In the genomic region with DNA sequence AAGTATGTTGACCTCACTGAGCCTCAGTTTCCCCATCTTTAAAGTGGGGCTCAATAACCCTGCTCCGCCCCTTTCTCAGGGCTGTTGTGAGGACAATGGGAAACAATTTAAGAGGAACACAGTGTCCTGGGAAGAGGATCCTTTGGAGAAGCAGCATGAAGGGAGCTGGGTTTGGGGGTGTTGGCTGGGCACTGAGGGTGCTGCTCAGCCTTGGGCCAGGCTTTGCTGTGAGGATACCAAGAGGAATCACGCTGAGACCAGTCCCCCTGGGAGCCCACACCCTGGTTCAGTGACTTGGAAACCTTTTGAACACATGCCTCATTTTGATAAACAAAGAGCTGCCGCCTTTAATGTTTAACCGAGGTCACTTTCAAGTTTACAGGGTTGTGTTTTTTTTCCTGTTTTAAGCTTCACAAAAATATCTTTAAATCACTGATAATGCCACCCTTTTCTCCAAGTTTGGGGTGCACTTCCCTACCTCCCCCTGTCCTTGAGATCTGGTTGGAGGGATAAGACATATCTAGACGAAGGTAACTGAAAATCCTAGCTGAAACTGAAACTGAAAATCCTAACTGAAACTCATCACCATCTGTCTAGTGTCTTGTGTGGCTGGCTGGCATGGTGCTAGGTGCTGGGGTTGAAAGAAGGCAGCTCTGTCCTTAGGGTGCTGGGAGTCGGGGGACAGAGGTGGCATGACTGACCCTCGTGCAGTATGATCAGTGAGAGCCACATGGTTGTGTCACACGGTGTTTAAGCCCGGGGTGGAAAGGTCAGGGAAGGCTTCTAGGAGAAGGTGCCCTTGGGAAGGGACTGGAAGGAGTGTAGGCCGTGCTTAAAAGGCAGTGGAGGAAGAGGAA, we compare ENCODE assay signal across 8 cellular contexts. TPM values are rescaled to one million over a fixed set of nuclear protein-coding genes. Genes with fewer than 3 reads are reported as not detected.
DNase-seq lines count a peak whose midpoint lies in the region; ATAC-seq and TF ChIP-seq lines count a peak whose summit lies in the region.

No MANE protein-coding gene starts in this region.

- H3K4me1 ChIP-seq in liver (ENCODE audit: control insufficient read depth in 4 of 4, insufficient read depth in 4 of 4, low read length in 3 of 4), result peaks cover 7 to 27% (median 16%) of the 10 kb centered on the region in 4 donors

- TF ChIP-seq RAD21 in liver (IDR thresholded peaks at IDR 0.05), result no peak

- peak overlapping the region; percentile 13 to 57 for H3K9ac ChIP-seq in liver (ENCODE audit: low read depth in 1 of 2, low read length in 2 of 2)

- no peaks in the 10 kb centered on the region for H3K27me3 ChIP-seq in liver (ENCODE audit: control insufficient read depth in 4 of 4, insufficient read depth in 4 of 4, low read length in 3 of 4)
- H3K27me3 ChIP-seq in brain microvascular endothelial cell (replicated peaks), result no peaks in the 10 kb centered on the region

- peak; percentile 51 for DNase-seq in activated naive CD8-positive, alpha-beta T cell treated with anti-CD3 and anti-CD28 coated beads for 36 hours
- DNase-seq in brain microvascular endothelial cell (no peak), globus pallidus (ENCODE audit: low spot score) (no peak)

- peaks cover 39% of the 10 kb centered on the region for H3K36me3 ChIP-seq in KOPT-K1 (ENCODE audit: insufficient read depth, low read length)
- H3K36me3 ChIP-seq in liver (ENCODE audit: control insufficient read depth in 4 of 4, insufficient read depth in 3 of 4, low read depth in 1 of 4, low read length in 3 of 4), result no peaks in the 10 kb centered on the region
- H3K36me3 ChIP-seq in brain microvascular endothelial cell (replicated peaks), result no peaks in the 10 kb centered on the region

- H3K27ac Mint-ChIP-seq in activated naive CD8-positive, alpha-beta T cell treated with anti-CD3 and anti-CD28 coated beads for 36 hours, result peak overlapping the region; percentile 90

- in situ Hi-C loops in brain microvascular endothelial cell (cut with HindIII; ENCODE audit: low pct_ligation_motif_present, low sequenced_read_pairs), result no loop called here

- peak overlapping the region; percentile 84 for H3K4me3 Mint-ChIP-seq in activated naive CD8-positive, alpha-beta T cell treated with anti-CD3 and anti-CD28 coated beads for 36 hours

- no peak for TF ChIP-seq CTCF in GM12875 (IDR thresholded peaks at IDR 0.05; ENCODE audit: borderline replicate concordance, insufficient read depth, low read depth, low read length)
- no peak for TF ChIP-seq CTCF in liver (IDR thresholded peaks at IDR 0.05; ENCODE audit: low read depth, low read length, missing input control)
- no peak for TF ChIP-seq CTCF in brain microvascular endothelial cell (IDR thresholded peaks at IDR 0.05; ENCODE audit: low read depth, low read length, missing control alignments)

- H3K27ac ChIP-seq in KOPT-K1 (ENCODE audit: low read depth, low read length, poor library complexity, severe bottlenecking), result peak overlapping the region; percentile 95
- peak overlapping the region; percentile 90 to 92 for H3K27ac ChIP-seq in liver (ENCODE audit: low read depth in 1 of 2, low read length in 2 of 2)
- peak overlapping the region; percentile 89 for H3K27ac ChIP-seq in temporal lobe (ENCODE audit: low read depth, low read length)
- H3K27ac ChIP-seq in brain microvascular endothelial cell, result no peak overlapping the region

- H3K4me1 Mint-ChIP-seq in activated naive CD8-positive, alpha-beta T cell treated with anti-CD3 and anti-CD28 coated beads for 36 hours, result peaks cover 43% of the 10 kb centered on the region

- peak overlapping the region; percentile 75 for H3K4me3 ChIP-seq in GM12875 (ENCODE audit: low read depth, low read length)
- H3K4me3 ChIP-seq in liver (ENCODE audit: low read depth in 1 of 3, low read length in 3 of 3), result no peak overlapping the region
- no peak overlapping the region for H3K4me3 ChIP-seq in brain microvascular endothelial cell (ENCODE audit: low read depth, low read length)

- ATAC-seq in GM21576 (IDR thresholded peaks at IDR 0.05; ENCODE audit: unreplicated experiment), result peak; percentile 51

- H3K9me3 Mint-ChIP-seq in activated naive CD8-positive, alpha-beta T cell treated with anti-CD3 and anti-CD28 coated beads for 36 hours, result no peaks in the 10 kb centered on the region

- 30% methylated on average over 10 of the region's 10 CpGs for WGBS in liver

- H3K36me3 Mint-ChIP-seq in activated naive CD8-positive, alpha-beta T cell treated with anti-CD3 and anti-CD28 coated beads for 36 hours, result peaks cover 6% of the 10 kb centered on the region

- H3K9me3 ChIP-seq in KOPT-K1 (ENCODE audit: insufficient read depth, low read length, poor library complexity, severe bottlenecking), result no peaks in the 10 kb centered on the region
- no peaks in the 10 kb centered on the region for H3K9me3 ChIP-seq in liver (ENCODE audit: control insufficient read depth in 4 of 4, low read length in 3 of 4)

- no peaks in the 10 kb centered on the region for H3K27me3 Mint-ChIP-seq in activated naive CD8-positive, alpha-beta T cell treated with anti-CD3 and anti-CD28 coated beads for 36 hours

TF ChIP-seq in liver, 16 proteins besides CTCF, POLR2A, EP300 and RAD21:
- TF ChIP-seq, protein P1, sequence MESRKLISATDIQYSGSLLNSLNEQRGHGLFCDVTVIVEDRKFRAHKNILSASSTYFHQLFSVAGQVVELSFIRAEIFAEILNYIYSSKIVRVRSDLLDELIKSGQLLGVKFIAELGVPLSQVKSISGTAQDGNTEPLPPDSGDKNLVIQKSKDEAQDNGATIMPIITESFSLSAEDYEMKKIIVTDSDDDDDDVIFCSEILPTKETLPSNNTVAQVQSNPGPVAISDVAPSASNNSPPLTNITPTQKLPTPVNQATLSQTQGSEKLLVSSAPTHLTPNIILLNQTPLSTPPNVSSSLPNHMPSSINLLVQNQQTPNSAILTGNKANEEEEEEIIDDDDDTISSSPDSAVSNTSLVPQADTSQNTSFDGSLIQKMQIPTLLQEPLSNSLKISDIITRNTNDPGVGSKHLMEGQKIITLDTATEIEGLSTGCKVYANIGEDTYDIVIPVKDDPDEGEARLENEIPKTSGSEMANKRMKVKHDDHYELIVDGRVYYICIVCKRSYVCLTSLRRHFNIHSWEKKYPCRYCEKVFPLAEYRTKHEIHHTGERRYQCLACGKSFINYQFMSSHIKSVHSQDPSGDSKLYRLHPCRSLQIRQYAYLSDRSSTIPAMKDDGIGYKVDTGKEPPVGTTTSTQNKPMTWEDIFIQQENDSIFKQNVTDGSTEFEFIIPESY (IDR thresholded peaks at IDR 0.05), result no peak
- TF ChIP-seq SP1 (IDR thresholded peaks at IDR 0.05) (peak; percentile 51), YY1 (IDR thresholded peaks at IDR 0.05) (peak; percentile 65), JUND (IDR thresholded peaks at IDR 0.05) (no peak), FOXA1 (IDR thresholded peaks at IDR 0.05) (no peak), RXRA (IDR thresholded peaks at IDR 0.05) (peak; percentile 44 to 53)

RNA-seq across cellular contexts. Expression of a gene that starts 27.7 kb away (rescaled TPM):
- 1 to 10 TPM; 3.7 to 4.0 TPM for total RNA-seq in activated naive CD8-positive, alpha-beta T cell treated with anti-CD3 and anti-CD28 coated beads for 36 hours
- total RNA-seq in liver (1 to 10 TPM in 1 of 2 donors, under 1 TPM in 1; 0.33 to 3.1 TPM), temporal lobe (9.3 TPM)
- polyA plus RNA-seq in liver, result under 1 TPM; 0.08 to 0.72 TPM

RNA-seq across cellular contexts. Expression of a gene that starts 38.2 kb away (rescaled TPM):
- total RNA-seq in activated naive CD8-positive, alpha-beta T cell treated with anti-CD3 and anti-CD28 coated beads for 36 hours, result 10 to 100 TPM; 54.7 to 55.1 TPM
- 100 to 1,000 TPM in 1 of 2 donors, 10 to 100 TPM in 1; 44.4 to 118 TPM for total RNA-seq in liver
- 10 to 100 TPM; 17.1 to 65.8 TPM for polyA plus RNA-seq in liver
- total RNA-seq in temporal lobe, result 28.8 TPM

RNA-seq across cellular contexts. Expression of a gene that starts 43.6 kb away (rescaled TPM):
- 10 to 100 TPM; 11.1 to 11.9 TPM for total RNA-seq in activated naive CD8-positive, alpha-beta T cell treated with anti-CD3 and anti-CD28 coated beads for 36 hours
- total RNA-seq in liver (1 to 10 TPM; 8.8 to 9.4 TPM), temporal lobe (0.74 TPM)
- polyA plus RNA-seq in liver, result 1 to 10 TPM; 1.6 to 6.4 TPM
